In the genomic region with DNA sequence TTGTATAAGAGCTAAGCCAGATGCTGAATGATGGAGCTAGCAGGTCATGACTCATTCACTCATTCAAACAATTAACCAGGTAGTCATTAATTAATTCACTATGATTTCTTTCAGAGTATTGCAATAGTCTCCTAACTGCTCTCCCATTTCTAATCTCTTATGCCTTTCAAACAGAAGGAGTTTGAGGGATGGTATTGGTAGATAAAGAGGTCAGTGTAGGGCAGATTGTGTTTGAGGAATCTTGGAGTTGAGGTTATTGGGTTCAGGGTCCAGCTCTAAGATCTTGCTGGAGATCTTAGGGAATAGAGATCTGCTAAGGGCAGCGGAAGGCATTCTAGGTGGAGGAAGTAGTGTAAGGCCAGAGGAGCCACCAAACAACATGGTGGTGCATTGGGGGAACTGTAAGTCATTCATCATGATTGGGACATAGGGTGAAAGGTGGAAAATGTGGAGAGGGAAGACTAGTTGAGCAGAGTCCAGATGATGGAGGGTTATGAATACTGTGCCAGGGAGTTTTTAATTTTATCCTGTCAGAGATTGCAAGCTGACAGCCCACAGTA, we compare ENCODE assay signal across 25 cellular contexts. TPM values are rescaled to one million over a fixed set of nuclear protein-coding genes. Genes with fewer than 3 reads are reported as not detected.
DNase-seq lines count a peak whose midpoint lies in the region; ATAC-seq lines count a peak whose summit lies in the region.
"Had no signal": no experiment of that assay in that cellular context is flagged by ENCODE, and none has a peak within 500 bp of the region (broad histone marks: within the 10 kb centered on the region; RNA-seq: fewer than 3 reads in every experiment).

No MANE protein-coding gene starts in this region.

- CTCF ChIA-PET in activated naive CD4-positive, alpha-beta T cell treated with anti-CD3 and anti-CD28 coated beads, Interleukin-2, amount 10 ng/mL, durations not matched to agents 7 days and 5 days (lab: Charles Lee), result interaction anchor here (0.6 to 4.9 kb wide), 4 partner anchors 9 to 204 kb away, joined by 3 to 36 read pairs (median 6); a partner anchor contains a TSS
- CTCF ChIA-PET in T-cell (lab: Charles Lee), result interaction anchor here (0.5 to 5.2 kb wide), 3 partner anchors 19 to 205 kb away, joined by 3 to 47 read pairs (median 3); no protein-coding TSS in a partner anchor

- H3K4me1 Mint-ChIP-seq in activated naive CD4-positive, alpha-beta T cell treated with anti-CD3 and anti-CD28 coated beads, Interleukin-2, amount 10 ng/mL, durations not matched to agents 7 days and 5 days, result peaks cover 88% of the 10 kb centered on the region
- peaks cover 75 to 89% (median 83%) of the 10 kb centered on the region in 3 donors for H3K4me1 Mint-ChIP-seq in T-cell
- H3K4me1 Mint-ChIP-seq in activated naive CD8-positive, alpha-beta T cell treated with anti-CD3 and anti-CD28 coated beads, Interleukin-2, amount 10 ng/mL, durations not matched to agents 7 days and 5 days, result peaks cover 47% of the 10 kb centered on the region
- H3K4me1 Mint-ChIP-seq in stimulated activated naive CD8-positive, alpha-beta T cell treated with anti-CD3 and anti-CD28 coated beads, Interleukin-15, amount 100 ng/mL, for 72 hours, result peaks cover 92% of the 10 kb centered on the region
- H3K4me1 Mint-ChIP-seq: nephron had no signal

- H3K9me3 Mint-ChIP-seq in activated naive CD4-positive, alpha-beta T cell treated with anti-CD3 and anti-CD28 coated beads, Interleukin-2, amount 10 ng/mL, durations not matched to agents 7 days and 5 days, result no peaks in the 10 kb centered on the region
- no peaks in the 10 kb centered on the region for H3K9me3 Mint-ChIP-seq in T-cell
- no peaks in the 10 kb centered on the region for H3K9me3 Mint-ChIP-seq in activated naive CD8-positive, alpha-beta T cell treated with anti-CD3 and anti-CD28 coated beads, Interleukin-2, amount 10 ng/mL, durations not matched to agents 7 days and 5 days
- H3K9me3 Mint-ChIP-seq in stimulated activated naive CD8-positive, alpha-beta T cell treated with anti-CD3 and anti-CD28 coated beads, Interleukin-15, amount 100 ng/mL, for 72 hours, result no peaks in the 10 kb centered on the region
- H3K9me3 Mint-ChIP-seq: effector memory CD8-positive, alpha-beta T cell; nephron had no signal

- H3K27me3 Mint-ChIP-seq in activated naive CD4-positive, alpha-beta T cell treated with anti-CD3 and anti-CD28 coated beads, Interleukin-2, amount 10 ng/mL, durations not matched to agents 7 days and 5 days, result no peaks in the 10 kb centered on the region
- H3K27me3 Mint-ChIP-seq in T-cell, result no peaks in the 10 kb centered on the region
- no peaks in the 10 kb centered on the region for H3K27me3 Mint-ChIP-seq in activated naive CD8-positive, alpha-beta T cell treated with anti-CD3 and anti-CD28 coated beads, Interleukin-2, amount 10 ng/mL, durations not matched to agents 7 days and 5 days
- no peaks in the 10 kb centered on the region for H3K27me3 Mint-ChIP-seq in stimulated activated naive CD8-positive, alpha-beta T cell treated with anti-CD3 and anti-CD28 coated beads, Interleukin-15, amount 100 ng/mL, for 72 hours
- H3K27me3 Mint-ChIP-seq: effector memory CD8-positive, alpha-beta T cell had no signal

- ATAC-seq in T-cell (replicated peaks in 1 of 4) (no peak), GM19035 (IDR thresholded peaks at IDR 0.05; ENCODE audit: unreplicated experiment) (no peak), HG02852 (IDR thresholded peaks at IDR 0.05; ENCODE audit: unreplicated experiment) (no peak)
- no peak for ATAC-seq in activated naive CD8-positive, alpha-beta T cell treated with anti-CD3 and anti-CD28 coated beads, Interleukin-2, amount 10 ng/mL, durations not matched to agents 7 days and 5 days (ENCODE audit: low read depth)
- ATAC-seq in stimulated activated naive CD8-positive, alpha-beta T cell treated with anti-CD3 and anti-CD28 coated beads, Interleukin-15, amount 100 ng/mL, for 72 hours, result no peak
- ATAC-seq: effector memory CD8-positive, alpha-beta T cell; esophagus mucosa; GM12878; heart left ventricle; lower lobe of right lung; Panc1 had no signal

- no peak for DNase-seq in activated naive CD4-positive, alpha-beta T cell treated with anti-CD3 and anti-CD28 coated beads, Interleukin-2, amount 10 ng/mL, durations not matched to agents 7 days and 5 days
- no peak for DNase-seq in activated naive CD4-positive, alpha-beta T cell treated with Interleukin-2 at 50 U/mL for 16 hours
- no peak for DNase-seq in T-cell
- no peak for DNase-seq in activated naive CD8-positive, alpha-beta T cell treated with anti-CD3 and anti-CD28 coated beads, Interleukin-2, amount 10 ng/mL, durations not matched to agents 7 days and 5 days
- no peak for DNase-seq in stimulated activated naive CD8-positive, alpha-beta T cell treated with anti-CD3 and anti-CD28 coated beads, Interleukin-15, amount 100 ng/mL, for 72 hours
- DNase-seq: activated CD4-positive, CD25-positive, alpha-beta regulatory T cell; effector memory CD8-positive, alpha-beta T cell; EL; foreskin fibroblast; heart left ventricle; KG1; lower lobe of right lung; MM.1S; NCI-H2029 treated with DMSO at 0.1 percent for 48 hours; NCI-H526; SHP77 treated with DMSO at 0.1 percent for 48 hours; substantia nigra; upper lobe of left lung had no signal

- POLR2A ChIA-PET in T-cell (lab: Charles Lee), result no interaction called here
- POLR2A ChIA-PET in activated naive CD8-positive, alpha-beta T cell treated with anti-CD3 and anti-CD28 coated beads, Interleukin-2, amount 10 ng/mL, durations not matched to agents 7 days and 5 days (lab: Charles Lee), result interaction anchor here (0.5 to 3.9 kb wide), 5 partner anchors 12 to 81 kb away, joined by 3 to 23 read pairs (median 9); a partner anchor contains a TSS

- H3K27ac Mint-ChIP-seq in activated naive CD4-positive, alpha-beta T cell treated with anti-CD3 and anti-CD28 coated beads, Interleukin-2, amount 10 ng/mL, durations not matched to agents 7 days and 5 days, result peak overlapping the region; percentile 3
- H3K27ac Mint-ChIP-seq in T-cell, result peak overlapping the region; percentile 86 to 96
- H3K27ac Mint-ChIP-seq in activated naive CD8-positive, alpha-beta T cell treated with anti-CD3 and anti-CD28 coated beads, Interleukin-2, amount 10 ng/mL, durations not matched to agents 7 days and 5 days, result peak overlapping the region; percentile 30
- peak overlapping the region; percentile 0 to 41 for H3K27ac Mint-ChIP-seq in stimulated activated naive CD8-positive, alpha-beta T cell treated with anti-CD3 and anti-CD28 coated beads, Interleukin-15, amount 100 ng/mL, for 72 hours
- H3K27ac Mint-ChIP-seq: nephron had no signal

- peaks cover 93% of the 10 kb centered on the region for H3K36me3 Mint-ChIP-seq in activated naive CD4-positive, alpha-beta T cell treated with anti-CD3 and anti-CD28 coated beads, Interleukin-2, amount 10 ng/mL, durations not matched to agents 7 days and 5 days
- H3K36me3 Mint-ChIP-seq in T-cell, result peaks cover 76% of the 10 kb centered on the region
- H3K36me3 Mint-ChIP-seq in activated naive CD8-positive, alpha-beta T cell treated with anti-CD3 and anti-CD28 coated beads, Interleukin-2, amount 10 ng/mL, durations not matched to agents 7 days and 5 days, result peaks cover 62% of the 10 kb centered on the region

- no peak overlapping the region for H3K4me3 Mint-ChIP-seq in activated naive CD4-positive, alpha-beta T cell treated with anti-CD3 and anti-CD28 coated beads, Interleukin-2, amount 10 ng/mL, durations not matched to agents 7 days and 5 days
- H3K4me3 Mint-ChIP-seq in T-cell, result no peak overlapping the region
- H3K4me3 Mint-ChIP-seq in activated naive CD8-positive, alpha-beta T cell treated with anti-CD3 and anti-CD28 coated beads, Interleukin-2, amount 10 ng/mL, durations not matched to agents 7 days and 5 days, result no peak overlapping the region
- H3K4me3 Mint-ChIP-seq in stimulated activated naive CD8-positive, alpha-beta T cell treated with anti-CD3 and anti-CD28 coated beads, Interleukin-15, amount 100 ng/mL, for 72 hours, result no peak overlapping the region
- H3K4me3 Mint-ChIP-seq: effector memory CD8-positive, alpha-beta T cell; nephron had no signal

RNA-seq across cellular contexts. Expression of a gene that starts 11.7 kb away (rescaled TPM):
- 1,000 to 10,000 TPM in 4 of 5 donors, 100 to 1,000 TPM in 1; 896 to 1,314 (median 1,231) TPM for total RNA-seq in T-cell
- total RNA-seq in activated naive CD8-positive, alpha-beta T cell treated with anti-CD3 and anti-CD28 coated beads, Interleukin-2, amount 10 ng/mL, durations not matched to agents 7 days and 5 days, result 100 to 1,000 TPM; 783 to 790 TPM

RNA-seq across cellular contexts. Expression of a gene that starts 15.0 kb away (rescaled TPM):
- total RNA-seq in T-cell, result 10 to 100 TPM; 21.7 to 40.9 (median 30.7) TPM
- total RNA-seq in activated naive CD8-positive, alpha-beta T cell treated with anti-CD3 and anti-CD28 coated beads, Interleukin-2, amount 10 ng/mL, durations not matched to agents 7 days and 5 days, result 10 to 100 TPM; 48.3 to 48.7 TPM

RNA-seq across cellular contexts. Expression of a gene that starts 23.2 kb away (rescaled TPM):
- under 1 TPM in 1 of 5 donors, not detected in 4; 0.20 TPM for total RNA-seq in T-cell
- total RNA-seq in activated naive CD8-positive, alpha-beta T cell treated with anti-CD3 and anti-CD28 coated beads, Interleukin-2, amount 10 ng/mL, durations not matched to agents 7 days and 5 days, result under 1 TPM in 1 of 2 experiments, not detected in 1; 0.42 TPM
- total RNA-seq: mononuclear cell had no signal

RNA-seq across cellular contexts. Expression of a gene that starts 24.0 kb away (rescaled TPM):
- 10 to 100 TPM; 17.8 to 32.3 (median 23.3) TPM for total RNA-seq in T-cell
- 100 to 1,000 TPM; 117 to 125 TPM for total RNA-seq in activated naive CD8-positive, alpha-beta T cell treated with anti-CD3 and anti-CD28 coated beads, Interleukin-2, amount 10 ng/mL, durations not matched to agents 7 days and 5 days

RNA-seq across cellular contexts. Expression of a gene that starts 31.2 kb away (rescaled TPM):
- 10 to 100 TPM; 58.6 to 99.8 (median 85.7) TPM for total RNA-seq in T-cell
- total RNA-seq in activated naive CD8-positive, alpha-beta T cell treated with anti-CD3 and anti-CD28 coated beads, Interleukin-2, amount 10 ng/mL, durations not matched to agents 7 days and 5 days, result 10 to 100 TPM; 69.7 to 72.4 TPM

Comparison
In these comparisons a context has a peak if more than half of its experiments do, and no peak if none do; other contexts are left out.
1. H3K27ac Mint-ChIP-seq: peak in every context shown above with its lines; median percentile 91 in T-cell; 30 in activated naive CD8-positive, alpha-beta T cell treated with anti-CD3 and anti-CD28 coated beads, Interleukin-2, amount 10 ng/mL, durations not matched to agents 7 days and 5 days; 20 in stimulated activated naive CD8-positive, alpha-beta T cell treated with anti-CD3 and anti-CD28 coated beads, Interleukin-15, amount 100 ng/mL, for 72 hours; 3 in activated naive CD4-positive, alpha-beta T cell treated with anti-CD3 and anti-CD28 coated beads, Interleukin-2, amount 10 ng/mL, durations not matched to agents 7 days and 5 days.